In the genomic region with DNA sequence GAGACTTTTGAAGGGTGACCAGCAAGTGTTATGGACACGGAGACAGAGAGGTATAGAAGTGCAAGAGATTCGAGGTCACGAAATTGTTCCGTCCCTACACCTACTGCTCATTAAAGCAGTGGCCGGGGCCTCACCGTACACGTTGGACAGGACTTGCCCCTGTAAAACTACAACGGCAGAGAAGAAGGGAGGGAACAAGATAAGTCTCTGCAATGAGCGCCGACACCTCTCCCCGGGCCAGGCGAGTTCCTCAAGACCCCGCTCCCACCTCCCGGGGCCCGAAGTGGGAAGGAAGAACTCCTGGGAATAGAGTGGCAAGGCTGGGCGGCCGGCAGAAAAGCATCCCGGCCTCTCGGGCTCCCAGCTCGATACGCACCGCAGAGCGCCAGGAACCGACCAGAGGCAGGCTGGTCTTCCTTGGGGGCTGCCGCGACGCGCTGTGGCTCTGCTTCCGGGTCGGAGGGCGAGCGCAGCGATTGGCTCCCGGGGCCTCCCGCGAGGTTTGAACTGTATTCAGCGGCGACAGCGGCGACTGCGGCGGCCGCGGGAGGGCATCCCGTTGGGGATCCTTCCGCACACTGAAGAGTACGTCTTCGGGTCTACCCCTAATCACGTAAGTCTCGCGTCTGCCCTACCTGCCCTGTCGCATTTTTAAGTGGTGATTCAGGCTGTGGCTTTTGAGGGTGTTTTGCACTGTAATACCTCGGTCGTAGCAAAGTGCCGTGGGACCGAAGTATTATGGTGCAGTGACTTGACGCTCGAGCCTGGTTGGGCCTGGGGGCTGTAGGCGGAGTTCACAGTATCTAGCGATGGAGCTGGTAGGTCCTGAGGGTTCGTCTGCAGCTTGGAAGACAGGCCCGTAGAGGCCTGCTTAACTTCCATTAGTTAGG, we compare ENCODE assay signal across 8 cellular contexts. TPM values are rescaled to one million over a fixed set of nuclear protein-coding genes. Genes with fewer than 3 reads are reported as not detected.
DNase-seq lines count a peak whose midpoint lies in the region; ATAC-seq, FAIRE-seq and TF ChIP-seq lines count a peak whose summit lies in the region.

A gene with protein sequence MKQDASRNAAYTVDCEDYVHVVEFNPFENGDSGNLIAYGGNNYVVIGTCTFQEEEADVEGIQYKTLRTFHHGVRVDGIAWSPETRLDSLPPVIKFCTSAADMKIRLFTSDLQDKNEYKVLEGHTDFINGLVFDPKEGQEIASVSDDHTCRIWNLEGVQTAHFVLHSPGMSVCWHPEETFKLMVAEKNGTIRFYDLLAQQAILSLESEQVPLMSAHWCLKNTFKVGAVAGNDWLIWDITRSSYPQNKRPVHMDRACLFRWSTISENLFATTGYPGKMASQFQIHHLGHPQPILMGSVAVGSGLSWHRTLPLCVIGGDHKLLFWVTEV (minus strand): TSS at position 441 of the 890 bp plus-strand sequence. CDS start 1,596 bp downstream, outside the sequence.
A gene with protein sequence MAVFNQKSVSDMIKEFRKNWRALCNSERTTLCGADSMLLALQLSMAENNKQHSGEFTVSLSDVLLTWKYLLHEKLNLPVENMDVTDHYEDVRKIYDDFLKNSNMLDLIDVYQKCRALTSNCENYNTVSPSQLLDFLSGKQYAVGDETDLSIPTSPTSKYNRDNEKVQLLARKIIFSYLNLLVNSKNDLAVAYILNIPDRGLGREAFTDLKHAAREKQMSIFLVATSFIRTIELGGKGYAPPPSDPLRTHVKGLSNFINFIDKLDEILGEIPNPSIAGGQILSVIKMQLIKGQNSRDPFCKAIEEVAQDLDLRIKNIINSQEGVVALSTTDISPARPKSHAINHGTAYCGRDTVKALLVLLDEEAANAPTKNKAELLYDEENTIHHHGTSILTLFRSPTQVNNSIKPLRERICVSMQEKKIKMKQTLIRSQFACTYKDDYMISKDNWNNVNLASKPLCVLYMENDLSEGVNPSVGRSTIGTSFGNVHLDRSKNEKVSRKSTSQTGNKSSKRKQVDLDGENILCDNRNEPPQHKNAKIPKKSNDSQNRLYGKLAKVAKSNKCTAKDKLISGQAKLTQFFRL (plus strand): TSS at position 510 of the 890 bp plus-strand sequence. CDS start 3,706 bp downstream, outside the sequence.

- peak within 1 kb of the TSS; percentile 93 for H3K9ac ChIP-seq in mammary epithelial cell (ENCODE audit: insufficient read depth, low read length)

- DNase-seq in ACHN = peak; percentile 96
- peak; percentile 88 for DNase-seq in NCI-H2196 (lab: John Stamatoyannopoulos, UW; ENCODE audit: unreplicated experiment)
- DNase-seq in mammary epithelial cell = peak; percentile 93
- DNase-seq in iPS-NIHi11 (ENCODE audit: low spot score) = peak; percentile 93
- peak; percentile 85 for DNase-seq in small intestine

- H3K4me2 ChIP-seq in mammary epithelial cell (ENCODE audit: insufficient read depth, low read depth, low read length) = peak within 1 kb of the TSS; percentile 76

- H3K27ac ChIP-seq in VCaP = peak within 1 kb of the TSS; percentile 88
- H3K27ac ChIP-seq in mammary epithelial cell (ENCODE audit: insufficient read depth, low read depth, low read length) = peak within 1 kb of the TSS; percentile 94
- H3K27ac ChIP-seq in small intestine (ENCODE audit: low read depth in 1 of 2, low read length in 1 of 2) = peak within 1 kb of the TSS; percentile 1 to 94

- H3K27me3 ChIP-seq in mammary epithelial cell (ENCODE audit: insufficient read depth, low read length) (no peaks in the 10 kb centered on the region), small intestine (ENCODE audit: control insufficient read depth in 2 of 2, insufficient read depth in 2 of 2, low read length in 2 of 2) (no peaks in the 10 kb centered on the region)

- FAIRE-seq in small intestine (lab: Jason Lieb, UNC) = no peak

- TF ChIP-seq CTCF in VCaP (conservative IDR thresholded peaks at IDR 0.05) (peak; percentile 10; the same call in 1 of the 2 replicates), mammary epithelial cell (conservative IDR thresholded peaks at IDR 0.05 in 1 of 2, IDR thresholded peaks at IDR 0.05 in 1 of 2; ENCODE audit: extremely low read depth in 1 of 2, insufficient read depth in 1 of 2, low read depth in 1 of 2, low read length in 2 of 2) (peak in 1 of 2 donors; percentile 29)

- H3K36me3 ChIP-seq in mammary epithelial cell (ENCODE audit: insufficient read depth, low read length) = peaks cover 13% of the 10 kb centered on the region
- H3K36me3 ChIP-seq in small intestine (ENCODE audit: control insufficient read depth in 2 of 2, insufficient read depth in 2 of 2, low read length in 2 of 2) = no peaks in the 10 kb centered on the region

- 2% methylated on average over 39 of the region's 62 CpGs for WGBS in mammary epithelial cell (ENCODE audit: low coverage, missing lambda C conversion rate)
- 0% methylated on average over 58 to 62 of the region's 62 CpGs for WGBS in small intestine, 3 donors

- ATAC-seq in GM18867 (IDR thresholded peaks at IDR 0.05; ENCODE audit: unreplicated experiment) = peak; percentile 97
- ATAC-seq in HG03103 (IDR thresholded peaks at IDR 0.05; ENCODE audit: low read depth, unreplicated experiment) = peak; percentile 96

- CTCF ChIA-PET in mammary epithelial cell (lab: Charles Lee; ENCODE audit: low non-redundant PET) = no interaction called here

- peak within 1 kb of the TSS; percentile 76 to 91 (median 85) for H3K4me3 ChIP-seq in mammary epithelial cell (replicated peaks in 1 of 3; ENCODE audit: insufficient read depth in 1 of 3, low read depth in 2 of 3, low read length in 3 of 3)
- peak within 1 kb of the TSS; percentile 58 to 82 for H3K4me3 ChIP-seq in small intestine (ENCODE audit: low read depth in 1 of 2, low read length in 2 of 2)

- H2AFZ ChIP-seq in mammary epithelial cell (ENCODE audit: low read depth, low read length) = peak within 1 kb of the TSS; percentile 99

- no peaks in the 10 kb centered on the region for H4K20me1 ChIP-seq in mammary epithelial cell (ENCODE audit: insufficient read depth, low read length)

- in situ Hi-C loops in ACHN (cut with HindIII; ENCODE audit: low pct_ligation_motif_present, low pct_unique_long_range_greater_than_20kb, low sequenced_read_pairs) = no loop called here
- in situ Hi-C loops in mammary epithelial cell (cut with MboI; ENCODE audit: low sequenced_read_pairs in 2 of 2) = no loop called here

- peaks cover 14% of the 10 kb centered on the region for H3K4me1 ChIP-seq in mammary epithelial cell (ENCODE audit: insufficient read depth, low read length)
- peaks cover 2 to 4% of the 10 kb centered on the region in 2 donors for H3K4me1 ChIP-seq in small intestine (ENCODE audit: control insufficient read depth in 2 of 2, insufficient read depth in 1 of 2, low read depth in 1 of 2, low read length in 1 of 2)

- intact Hi-C loops in mammary epithelial cell (cut with micrococcal nuclease) = loop anchor here (2.0 to 10.0 kb wide), 2 partner anchors 57 to 185 kb away; no protein-coding TSS in a partner anchor

- H3K9me3 ChIP-seq in mammary epithelial cell (replicated peaks; ENCODE audit: insufficient read depth, low read length) (no peaks in the 10 kb centered on the region), small intestine (ENCODE audit: control insufficient read depth, low read depth) (no peaks in the 10 kb centered on the region)

- dilution Hi-C loops in mammary epithelial cell (cut with HindIII; ENCODE audit: low sequenced_read_pairs) = loop anchor here (5.0 kb wide), 2 partner anchors 47 to 87 kb away; no protein-coding TSS in a partner anchor

- TSS peak; percentile 47 for BruUV-seq in mammary epithelial cell (replicated peaks; lab: Mats Ljungman, UMichigan)

- peaks cover 42% of the 10 kb centered on the region for H3K79me2 ChIP-seq in mammary epithelial cell (ENCODE audit: insufficient read depth, low read length)

RNA-seq across cellular contexts. Expression of the first gene that starts in this region (rescaled TPM):
- total RNA-seq in mammary epithelial cell = 10 to 100 TPM; 18.8 to 47.4 TPM
- polyA plus RNA-seq in mammary epithelial cell = 61.6 TPM
- 21.1 TPM for polyA minus RNA-seq in mammary epithelial cell
- polyA plus RNA-seq in small intestine = 10 to 100 TPM; 13.8 to 27.9 (median 14.1) TPM

RNA-seq across cellular contexts. Expression of the second gene that starts in this region (rescaled TPM):
- total RNA-seq in mammary epithelial cell = 10 to 100 TPM in 1 of 2 donors, 1 to 10 TPM in 1; 3.8 to 10.2 TPM
- polyA plus RNA-seq in mammary epithelial cell (5.8 TPM), small intestine (10 to 100 TPM in 1 of 3 donors, 1 to 10 TPM in 2; 1.1 to 12.1 (median 2.2) TPM)
- not detected for polyA minus RNA-seq in mammary epithelial cell

Comparison
In these comparisons a context has a peak if more than half of its experiments do, and no peak if none do; other contexts are left out.
1. Peak in every context shown above with its lines: DNase-seq, ATAC-seq, H3K4me3 ChIP-seq and H3K27ac ChIP-seq.